Comparison of ENCODE assay signal across 34 cellular contexts in the genomic region with DNA sequence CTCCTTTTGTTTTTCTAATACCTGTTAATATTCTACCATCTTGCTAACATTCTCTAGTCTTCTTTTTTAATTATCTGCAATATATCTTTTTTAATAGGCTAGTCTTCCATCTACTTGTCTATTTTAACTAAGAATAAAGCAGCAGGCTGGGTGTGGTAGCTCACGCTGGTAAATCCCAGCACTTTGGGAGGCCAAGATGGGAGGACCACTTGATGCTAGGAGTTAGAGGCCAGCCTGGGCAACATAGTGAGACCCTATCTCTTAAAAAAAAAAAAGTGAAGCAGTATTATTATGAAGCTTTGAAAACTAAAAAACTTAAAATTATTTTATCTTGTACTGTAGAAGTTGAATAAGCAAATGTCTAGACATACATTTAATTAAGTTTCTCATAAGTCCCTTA.
"Had no signal": no experiment of that assay in that cellular context is flagged by ENCODE, and none has a peak within 500 bp of the region (broad histone marks: within the 10 kb centered on the region; RNA-seq: fewer than 3 reads in every experiment).

No MANE protein-coding gene starts in this region.

- H3K9me3 ChIP-seq: MG63 had no signal

- H3K4me3 ChIP-seq: MG63 had no signal

- H3K27me3 ChIP-seq: MG63 had no signal

- DNase-seq: Karpas-422, Kasumi-1, MG63, MM.1S, MV-4-11, NCI-H1048, NCI-H1092, NCI-H1092 treated with DMSO at 0.1 percent for 48 hours, NCI-H1105, NCI-H1105 treated with DMSO at 0.1 percent for 48 hours, NCI-H1417, NCI-H1417 treated with DMSO at 0.1 percent for 48 hours, NCI-H1436, NCI-H1436 treated with DMSO at 0.1 percent for 48 hours, NCI-H146, NCI-H1694, NCI-H1694 treated with DMSO at 0.1 percent for 48 hours, NCI-H187, NCI-H187 treated with DMSO at 0.1 percent for 48 hours, NCI-H1930, NCI-H2029, NCI-H2029 treated with DMSO at 0.1 percent for 48 hours, NCI-H2081, NCI-H2081 treated with DMSO at 0.1 percent for 48 hours, NCI-H2107, NCI-H2171, NCI-H2171 treated with DMSO at 0.1 percent for 48 hours, NCI-H2227 treated with DMSO at 0.1 percent for 48 hours, NCI-H226, NCI-H345, NCI-H446, NCI-H446 treated with DMSO at 0.1 percent for 48 hours, NCI-H510A, NCI-H510A treated with DMSO at 0.1 percent for 48 hours had no signal
